10 cellular contexts compared by ENCODE assay signal in genomic region chr22:49568751-49569285, GRCh38.
"Had no signal": no experiment of that assay in that cellular context is flagged by ENCODE, and none has a peak within 500 bp of the region (broad histone marks: within the 10 kb centered on the region; RNA-seq: fewer than 3 reads in every experiment).

No MANE protein-coding gene starts in this region.

- H3K4me3 Mint-ChIP-seq: activated CD8-positive, alpha-beta T cell treated with anti-CD3 and anti-CD28 coated beads for 36 hours; activated naive CD8-positive, alpha-beta T cell; stimulated activated effector memory CD8-positive, alpha-beta T cell treated with anti-CD3 and anti-CD28 coated beads, Interleukin-12 subunit alpha, Interleukin-12 subunit beta, amount 100 ng/mL, for 72 hours; T-helper 2 cell treated with Interferon-gamma antibody and Interleukin-4, amounts not matched to agents 5 μg/mL and 100 μg/mL, for 36 hours had no signal

- H3K4me1 ChIP-seq: parathyroid adenoma, thyroid gland had no signal

- DNase-seq: activated CD8-positive, alpha-beta T cell treated with anti-CD3 and anti-CD28 coated beads for 36 hours; anterior cingulate cortex; hippocampal formation; mesenchymal stem cell; thyroid gland had no signal

- ATAC-seq: activated CD8-positive, alpha-beta T cell treated with anti-CD3 and anti-CD28 coated beads for 36 hours; stimulated activated effector memory CD8-positive, alpha-beta T cell treated with anti-CD3 and anti-CD28 coated beads, Interleukin-12 subunit alpha, Interleukin-12 subunit beta, amount 100 ng/mL, for 72 hours had no signal

- H3K27ac ChIP-seq: parathyroid adenoma, thyroid gland had no signal

- H3K9me3 Mint-ChIP-seq: activated CD8-positive, alpha-beta T cell treated with anti-CD3 and anti-CD28 coated beads for 36 hours; stimulated activated effector memory CD8-positive, alpha-beta T cell treated with anti-CD3 and anti-CD28 coated beads, Interleukin-12 subunit alpha, Interleukin-12 subunit beta, amount 100 ng/mL, for 72 hours; T-helper 2 cell treated with Interferon-gamma antibody and Interleukin-4, amounts not matched to agents 5 μg/mL and 100 μg/mL, for 36 hours had no signal

- H3K27me3 Mint-ChIP-seq: activated CD8-positive, alpha-beta T cell treated with anti-CD3 and anti-CD28 coated beads for 36 hours; activated naive CD8-positive, alpha-beta T cell had no signal

- H3K4me3 ChIP-seq: smooth muscle cell, thyroid gland had no signal

- H3K27ac Mint-ChIP-seq: activated CD8-positive, alpha-beta T cell treated with anti-CD3 and anti-CD28 coated beads for 36 hours; activated naive CD8-positive, alpha-beta T cell; stimulated activated effector memory CD8-positive, alpha-beta T cell treated with anti-CD3 and anti-CD28 coated beads, Interleukin-12 subunit alpha, Interleukin-12 subunit beta, amount 100 ng/mL, for 72 hours; T-helper 2 cell treated with Interferon-gamma antibody and Interleukin-4, amounts not matched to agents 5 μg/mL and 100 μg/mL, for 36 hours had no signal

- H3K36me3 Mint-ChIP-seq: stimulated activated effector memory CD8-positive, alpha-beta T cell treated with anti-CD3 and anti-CD28 coated beads, Interleukin-12 subunit alpha, Interleukin-12 subunit beta, amount 100 ng/mL, for 72 hours had no signal

- H3K27me3 ChIP-seq: thyroid gland had no signal

- H3K36me3 ChIP-seq: thyroid gland had no signal

- H3K9me3 ChIP-seq: thyroid gland had no signal
